Comparison of ENCODE assay signal across 21 cellular contexts in genomic region chr7:50766808-50767207, GRCh38. TPM values are rescaled to one million over a fixed set of nuclear protein-coding genes. Genes with fewer than 3 reads are reported as not detected.
A peak's percentile ranks its signal among the peaks of the same experiment; 100 is the strongest.
DNase-seq lines count a peak whose midpoint lies in the region; ATAC-seq, FAIRE-seq and TF ChIP-seq lines count a peak whose summit lies in the region.
"Had no signal": no experiment of that assay in that cellular context is flagged by ENCODE, and none has a peak within 500 bp of the region (broad histone marks: within the 10 kb centered on the region; RNA-seq: fewer than 3 reads in every experiment).

No MANE protein-coding gene starts in this region.

- peaks cover 18% of the 10 kb centered on the region for H3F3A ChIP-seq in PC-9 (ENCODE audit: insufficient read depth, low read depth)

- intact Hi-C loops in PC-9 (cut with micrococcal nuclease; ENCODE audit: unreplicated experiment), result loop anchor here (5.0 kb wide), 1 partner anchor 50 kb away; no protein-coding TSS in a partner anchor

- H3K4me3 Mint-ChIP-seq in HFFc6, result no peak overlapping the region
- H3K4me3 Mint-ChIP-seq: CD14-positive monocyte; CD8-positive, alpha-beta T cell; H9 had no signal

- H4K20me1 ChIP-seq in PC-9 (ENCODE audit: insufficient read depth), result peaks cover 100% of the 10 kb centered on the region

- TF ChIP-seq POLR2A in A549 (IDR thresholded peaks at IDR 0.05; ENCODE audit: low read length), result no peak

- 44% methylated on average over 2 of the region's 2 CpGs for WGBS in A549 (ENCODE audit: missing lambda C conversion rate)

- H2AFZ ChIP-seq in PC-9, result no peak overlapping the region

- H3K4me1 ChIP-seq in A549 (peaks cover 23% of the 10 kb centered on the region), PC-9 (replicated peaks; ENCODE audit: insufficient read depth) (peaks cover 31% of the 10 kb centered on the region), foreskin keratinocyte (peaks cover 5% of the 10 kb centered on the region)

- ATAC-seq in A549, result peak; percentile 20 to 63; a peak in 4 of 6 replicates
- ATAC-seq in foreskin keratinocyte, result peak; percentile 12
- no peak for ATAC-seq in GM19328 (IDR thresholded peaks at IDR 0.05; ENCODE audit: unreplicated experiment)
- ATAC-seq: CD8-positive, alpha-beta T cell had no signal

- TF ChIP-seq CTCF in A549 (IDR thresholded peaks at IDR 0.05), result no peak
- no peak for TF ChIP-seq CTCF in PC-9 (conservative IDR thresholded peaks at IDR 0.05)
- no peak for TF ChIP-seq CTCF in bronchial epithelial cell (IDR thresholded peaks at IDR 0.05; ENCODE audit: insufficient read depth, low read length, severe bottlenecking)
- no peak for TF ChIP-seq CTCF in foreskin keratinocyte (conservative IDR thresholded peaks at IDR 0.05)
- no peak for TF ChIP-seq CTCF in HFFc6 (IDR thresholded peaks at IDR 0.05)

- no peaks in the 10 kb centered on the region for H3K9me2 ChIP-seq in PC-9 (ENCODE audit: insufficient read depth)

- no TSS peak for BruUV-seq in PC-9 (replicated peaks; lab: Mats Ljungman, UMichigan)

- H3K27me3 ChIP-seq in PC-9 (ENCODE audit: insufficient read depth, low read depth) (no peaks in the 10 kb centered on the region), bronchial epithelial cell (ENCODE audit: control insufficient read depth, insufficient read depth, low read length) (no peaks in the 10 kb centered on the region), foreskin keratinocyte (no peaks in the 10 kb centered on the region)
- H3K27me3 ChIP-seq: BLaER1 had no signal

- peak overlapping the region; percentile 40 for H3K4me2 ChIP-seq in A549
- peak overlapping the region; percentile 27 for H3K4me2 ChIP-seq in PC-9
- H3K4me2 ChIP-seq: BLaER1 had no signal

- H3K27ac ChIP-seq in A549, result peak overlapping the region in 1 of 2 experiments; percentile 47; a peak in 1 of 6 replicates
- H3K27ac ChIP-seq in PC-9, result no peak overlapping the region
- H3K27ac ChIP-seq in foreskin keratinocyte, result no peak overlapping the region
- H3K27ac ChIP-seq: 22Rv1, BLaER1, HL-60 had no signal

- DNase-seq in A549 (ENCODE audit: low read depth in 1 of 2, low spot score in 1 of 2) (no peak), PC-9 (peak in 1 of 2 experiments; percentile 54), bronchial epithelial cell (ENCODE audit: low read depth) (peak; percentile 58), foreskin keratinocyte (no peak), glomerular visceral epithelial cell (ENCODE audit: extremely low spot score) (no peak), NCI-H128 (lab: John Stamatoyannopoulos, UW; ENCODE audit: unreplicated experiment) (no peak), HFFc6 (no peak)
- DNase-seq: Calu3; CD8-positive, alpha-beta T cell; DMS79 treated with DMSO at 0.1 percent for 48 hours; GF-D8; GOT3; H9; IMR-90 had no signal

- no peaks in the 10 kb centered on the region for H3K36me3 Mint-ChIP-seq in HFFc6 (ENCODE audit: low read depth)
- H3K36me3 Mint-ChIP-seq: CD14-positive monocyte; CD8-positive, alpha-beta T cell had no signal

- H3K9me3 Mint-ChIP-seq in HFFc6, result no peaks in the 10 kb centered on the region

- no peak overlapping the region for H3K4me3 ChIP-seq in A549
- no peak overlapping the region for H3K4me3 ChIP-seq in PC-9
- H3K4me3 ChIP-seq in bronchial epithelial cell (ENCODE audit: low read depth, low read length), result no peak overlapping the region
- H3K4me3 ChIP-seq: BLaER1, K562 had no signal

- no peaks in the 10 kb centered on the region for H3K4me1 Mint-ChIP-seq in HFFc6 (ENCODE audit: low read depth)

- TF ChIP-seq EP300 in A549 (IDR thresholded peaks at IDR 0.05), result no peak

- POLR2A ChIA-PET in A549 (lab: Yijun Ruan, JAX), result no interaction called here
- POLR2A ChIA-PET in PC-9 (lab: Charles Lee; ENCODE audit: unreplicated experiment), result no interaction called here

- no peak for TF ChIP-seq RAD21 in A549 (conservative IDR thresholded peaks at IDR 0.05 in 1 of 2, IDR thresholded peaks at IDR 0.05 in 1 of 2)

- peaks cover 92% of the 10 kb centered on the region for H3K79me2 ChIP-seq in PC-9 (ENCODE audit: low read depth)

- FAIRE-seq in A549 (lab: Jason Lieb, UNC) (no peak), bronchial epithelial cell (lab: Jason Lieb, UNC) (no peak)
- FAIRE-seq: HTR-8/SVneo, K562 had no signal

- H3K27ac Mint-ChIP-seq in HFFc6, result no peak overlapping the region
- H3K27ac Mint-ChIP-seq: CD14-positive monocyte; CD8-positive, alpha-beta T cell had no signal

- no peaks in the 10 kb centered on the region; the same call in 1 of the 2 replicates for H3K27me3 Mint-ChIP-seq in HFFc6 (ENCODE audit: insufficient read depth)

- H3K36me3 ChIP-seq in PC-9 (ENCODE audit: low read depth) (0 out of 2 replicates have a peak, but pooled peaks cover 8% of the 10 kb centered on the region), bronchial epithelial cell (ENCODE audit: control insufficient read depth, insufficient read depth, low read length) (no peaks in the 10 kb centered on the region)

- CTCF ChIA-PET in A549 (lab: Yijun Ruan, JAX), result no interaction called here
- CTCF ChIA-PET in PC-9 (lab: Charles Lee), result no interaction called here

- H3K9me3 ChIP-seq in A549 (0 out of 3 replicates have a peak, but pooled peaks cover 4% of the 10 kb centered on the region), PC-9 (ENCODE audit: insufficient read depth, low read depth) (peaks cover 6% of the 10 kb centered on the region; the same call in 1 of the 2 replicates)

TF ChIP-seq in A549, 52 proteins besides CTCF, POLR2A, EP300 and RAD21:
- TF ChIP-seq EHF (CRISPR knock-in tag; IDR thresholded peaks at IDR 0.05), result no peak
- TF ChIP-seq FOSL2 (IDR thresholded peaks at IDR 0.05), result no peak
- TF ChIP-seq FOSL2 (CRISPR knock-in tag; IDR thresholded peaks at IDR 0.05), result peak; percentile 41

RNA-seq across cellular contexts. Expression of gene GRB10, which starts 15.9 kb away (rescaled TPM):
- polyA plus RNA-seq in A549 (2011; rRNA removed), result 23.2 and 42.3 TPM in 2 replicates
- polyA plus RNA-seq in A549 (2012; cell fraction: cytosol; rRNA removed), result 10.1 and 12.7 TPM in 2 replicates
- 19.9 and 33.8 TPM in 2 replicates for polyA plus RNA-seq in A549 (2012; cell fraction: nucleus; rRNA removed)
- 34.7 to 37.6 TPM (median 37.0 TPM) in 3 replicates for polyA plus RNA-seq in A549 (2017; fragmentation: RNase III; extraction: RNeasy Plus Mini Kit Qiagen cat#74134 plus additional on column Dnase treatment)
- 64.5 and 88.4 TPM in 2 replicates for polyA minus RNA-seq in A549 (2011; rRNA and poly(A)+ RNA removed)
- 47.9 and 55.8 TPM in 2 replicates for total RNA-seq in PC-9 (2021)
- total RNA-seq in bronchial epithelial cell, result 65.9 and 67.7 TPM in 2 replicates
- total RNA-seq in foreskin keratinocyte, result 13.4 and 22.6 TPM in 2 replicates
- polyA plus RNA-seq in foreskin keratinocyte, result 6.5 and 10.7 TPM in 2 replicates
- 10 to 100 TPM; 13.6 to 17.8 (median 14.8) TPM for total RNA-seq in HFFc6 (2021; fragmentation: NEBNext Ultra II Directional; extraction: Animal tissue kit (Norgen Biotek cat#: 25700))
